ENCODE assay signal across 19 cellular contexts in genomic region chr16:78576941-78577340, GRCh38.
DNase-seq lines count a peak whose midpoint lies in the region; ATAC-seq and TF ChIP-seq lines count a peak whose summit lies in the region.
"Had no signal": no experiment of that assay in that cellular context is flagged by ENCODE, and none has a peak within 500 bp of the region (broad histone marks: within the 10 kb centered on the region; RNA-seq: fewer than 3 reads in every experiment).

No MANE protein-coding gene starts in this region.

- intact Hi-C loops in MCF 10A (cut with micrococcal nuclease): no loop called here
- intact Hi-C loops in breast epithelium (cut with DNase I; ENCODE audit: low total_unique reads): no loop called here
- intact Hi-C loops in PC-3 (cut with micrococcal nuclease): no loop called here

- H3K9me3 Mint-ChIP-seq in MCF 10A (ENCODE audit: unreplicated experiment): no peaks in the 10 kb centered on the region
- H3K9me3 Mint-ChIP-seq in endothelial cell (ENCODE audit: unreplicated experiment): no peaks in the 10 kb centered on the region
- H3K9me3 Mint-ChIP-seq: GM23338 had no signal

- H3K27ac Mint-ChIP-seq in MCF 10A (ENCODE audit: low read depth, unreplicated experiment) (no peak overlapping the region), endothelial cell (ENCODE audit: unreplicated experiment) (no peak overlapping the region)
- H3K27ac Mint-ChIP-seq: activated CD4-positive, alpha-beta T cell treated with anti-CD3 and anti-CD28 coated beads, Interleukin-2, amount 10 ng/mL, durations not matched to agents 24 days and 14 days; GM23338; progenitor cell of endocrine pancreas had no signal

- no TSS peak for BruUV-seq in MCF 10A (replicated peaks; lab: Mats Ljungman, UMichigan)
- no TSS peak for BruUV-seq in PC-3 (replicated peaks; lab: Mats Ljungman, UMichigan)

- H3K27me3 Mint-ChIP-seq in MCF 10A (ENCODE audit: insufficient read depth, unreplicated experiment): no peaks in the 10 kb centered on the region
- H3K27me3 Mint-ChIP-seq in endothelial cell (ENCODE audit: unreplicated experiment): no peaks in the 10 kb centered on the region
- H3K27me3 Mint-ChIP-seq: activated CD4-positive, alpha-beta T cell treated with anti-CD3 and anti-CD28 coated beads, Interleukin-2, amount 10 ng/mL, durations not matched to agents 24 days and 14 days; progenitor cell of endocrine pancreas had no signal

- no peaks in the 10 kb centered on the region for H3K79me2 ChIP-seq in PC-3 (ENCODE audit: low read length)

- H3K9ac ChIP-seq in PC-3 (ENCODE audit: low read length): no peak overlapping the region

- no peaks in the 10 kb centered on the region for H3K9me2 ChIP-seq in PC-3 (replicated peaks; ENCODE audit: low read length)

- H2AFZ ChIP-seq in PC-3 (ENCODE audit: low read length): no peak overlapping the region
- H2AFZ ChIP-seq: GM23338 had no signal

- CTCF ChIA-PET in MCF 10A (lab: Yijun Ruan, JAX): interaction anchor here (1.2 kb wide), 1 partner anchor 15 kb away, joined by 3 read pairs; no protein-coding TSS in a partner anchor
- CTCF ChIA-PET in PC-3 (lab: Charles Lee): no interaction called here

- H3K4me3 ChIP-seq in breast epithelium (no peak overlapping the region), PC-3 (ENCODE audit: low read length) (no peak overlapping the region)
- H3K4me3 ChIP-seq: ascending aorta, dorsolateral prefrontal cortex, gastroesophageal sphincter, GM23338 had no signal

- no peak overlapping the region for H3K27ac ChIP-seq in breast epithelium
- H3K27ac ChIP-seq in PC-3 (ENCODE audit: low read length): no peak overlapping the region
- H3K27ac ChIP-seq: ascending aorta, dorsolateral prefrontal cortex, gastroesophageal sphincter had no signal

- H3K36me3 Mint-ChIP-seq in MCF 10A (ENCODE audit: insufficient read depth, unreplicated experiment) (no peaks in the 10 kb centered on the region), endothelial cell (ENCODE audit: low read depth, unreplicated experiment) (no peaks in the 10 kb centered on the region)

- no peaks in the 10 kb centered on the region for H3F3A ChIP-seq in PC-3 (ENCODE audit: low read length, unreplicated experiment)

- H3K27me3 ChIP-seq in breast epithelium (no peaks in the 10 kb centered on the region), PC-3 (ENCODE audit: low read length) (no peaks in the 10 kb centered on the region)
- H3K27me3 ChIP-seq: ascending aorta, dorsolateral prefrontal cortex, gastroesophageal sphincter had no signal

- H3K4me1 Mint-ChIP-seq in MCF 10A (ENCODE audit: insufficient read depth, unreplicated experiment) (peaks cover 9% of the 10 kb centered on the region), endothelial cell (ENCODE audit: unreplicated experiment) (no peaks in the 10 kb centered on the region)
- H3K4me1 Mint-ChIP-seq: activated CD4-positive, alpha-beta T cell treated with anti-CD3 and anti-CD28 coated beads, Interleukin-2, amount 10 ng/mL, durations not matched to agents 24 days and 14 days had no signal

- H3K9me3 ChIP-seq in breast epithelium (no peaks in the 10 kb centered on the region), PC-3 (ENCODE audit: low read length) (no peaks in the 10 kb centered on the region)
- H3K9me3 ChIP-seq: ascending aorta had no signal

- H4K20me1 ChIP-seq in PC-3 (ENCODE audit: low read length): no peaks in the 10 kb centered on the region

- no peak for TF ChIP-seq POLR2A in breast epithelium (IDR thresholded peaks at IDR 0.05)

- H3K36me3 ChIP-seq in breast epithelium: no peaks in the 10 kb centered on the region
- no peaks in the 10 kb centered on the region for H3K36me3 ChIP-seq in PC-3 (ENCODE audit: low read depth, low read length)
- H3K36me3 ChIP-seq: ascending aorta, gastroesophageal sphincter had no signal

- POLR2A ChIA-PET in MCF 10A (lab: Yijun Ruan, JAX) (interaction anchor here (0.6 to 0.7 kb wide), 3 partner anchors 13 to 107 kb away, joined by 3 read pairs; no protein-coding TSS in a partner anchor), PC-3 (lab: Charles Lee; ENCODE audit: unreplicated experiment) (no interaction called here)

- TF ChIP-seq CTCF in MCF 10A (IDR thresholded peaks at IDR 0.05; ENCODE audit: unreplicated experiment): no peak
- TF ChIP-seq CTCF in breast epithelium (IDR thresholded peaks at IDR 0.05): no peak
- TF ChIP-seq CTCF in PC-3 (conservative IDR thresholded peaks at IDR 0.05; ENCODE audit: low read depth, low read length): no peak
- no peak for TF ChIP-seq CTCF in endothelial cell (IDR thresholded peaks at IDR 0.05; ENCODE audit: unreplicated experiment)

- H3K4me1 ChIP-seq in breast epithelium (no peaks in the 10 kb centered on the region), PC-3 (ENCODE audit: insufficient read depth, low read length) (no peaks in the 10 kb centered on the region)
- H3K4me1 ChIP-seq: ascending aorta, gastroesophageal sphincter had no signal

- DNase-seq in MCF 10A (ENCODE audit: unreplicated experiment) (peak; percentile 53), breast epithelium (ENCODE audit: low spot score in 2 of 2) (no peak), PC-3 (peak; percentile 12), stromal cell of bone marrow (ENCODE audit: low read depth) (peak; percentile 6), NCI-H1417 treated with DMSO at 0.1 percent for 48 hours (lab: John Stamatoyannopoulos, UW) (no peak), NCI-H82 (lab: John Stamatoyannopoulos, UW) (no peak), endothelial cell (ENCODE audit: low spot score) (no peak)
- DNase-seq: activated CD4-positive, alpha-beta T cell treated with anti-CD3 and anti-CD28 coated beads, Interleukin-2, amount 10 ng/mL, durations not matched to agents 24 days and 14 days; activated naive CD4-positive, alpha-beta T cell; C1 segment of cervical spinal cord; dorsolateral prefrontal cortex; hypothalamus; islet precursor cell; NCI-H187 had no signal

- H3K4me3 Mint-ChIP-seq in MCF 10A (ENCODE audit: unreplicated experiment) (no peak overlapping the region), endothelial cell (ENCODE audit: unreplicated experiment) (no peak overlapping the region)
- H3K4me3 Mint-ChIP-seq: activated CD4-positive, alpha-beta T cell treated with anti-CD3 and anti-CD28 coated beads, Interleukin-2, amount 10 ng/mL, durations not matched to agents 24 days and 14 days; GM23338 had no signal

- no peak for ATAC-seq in PC-3
- ATAC-seq in esophagus mucosa: peak; percentile 95
- ATAC-seq: gastroesophageal sphincter, GM23338 had no signal

- H3K4me2 ChIP-seq in PC-3 (ENCODE audit: low read length): no peak overlapping the region
- H3K4me2 ChIP-seq: GM23338 had no signal

Comparison
In these comparisons a context has a peak if more than half of its experiments do, and no peak if none do; other contexts are left out.
1. DNase-seq: peak in MCF 10A (single experiment), PC-3 (single experiment) and stromal cell of bone marrow (single experiment); none in breast epithelium (0 of 2), NCI-H1417 treated with DMSO at 0.1 percent for 48 hours (single experiment), NCI-H82 (single experiment) and endothelial cell (single experiment).